Comparison of ENCODE assay signal across 24 cellular contexts in the genomic region with DNA sequence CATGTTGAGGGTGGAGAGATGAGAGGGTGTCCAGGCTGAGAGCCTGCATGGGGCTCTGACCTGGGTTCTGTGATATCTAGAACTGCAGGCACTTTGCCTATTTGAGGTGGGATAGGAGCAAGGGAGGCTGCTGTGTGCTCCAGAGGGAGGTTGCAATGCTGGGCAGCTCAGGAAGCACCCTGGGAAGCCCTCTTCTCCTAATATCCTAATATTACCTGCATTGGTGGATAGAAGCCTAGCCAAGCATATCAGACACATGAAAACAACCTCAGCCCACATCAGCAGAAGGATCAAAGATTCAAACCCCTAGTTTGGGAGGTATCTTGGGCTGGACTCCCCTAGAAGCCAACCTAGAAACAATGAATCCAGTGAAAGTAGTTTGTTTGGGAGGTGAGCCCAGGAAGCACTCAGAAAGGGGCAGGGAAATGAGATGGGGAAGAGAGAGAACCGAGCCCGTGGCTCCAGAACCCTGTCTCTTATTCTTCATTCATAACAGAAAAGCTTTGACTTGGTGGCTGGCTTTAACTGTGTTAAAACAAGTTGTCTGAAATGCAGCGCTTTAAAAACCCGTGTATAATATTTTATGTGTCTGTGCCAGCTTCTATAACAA.
"Had no signal": no experiment of that assay in that cellular context is flagged by ENCODE, and none has a peak within 500 bp of the region (broad histone marks: within the 10 kb centered on the region; RNA-seq: fewer than 3 reads in every experiment).

No MANE protein-coding gene starts in this region.

- H3K9me3 ChIP-seq: colonic mucosa, esophagus muscularis mucosa, esophagus squamous epithelium, gastrocnemius medialis, gastroesophageal sphincter, heart left ventricle, heart right ventricle had no signal

- H3K27ac ChIP-seq: colonic mucosa, coronary artery, dorsolateral prefrontal cortex, epithelial cell of prostate, esophagus muscularis mucosa, esophagus squamous epithelium, foreskin keratinocyte, gastrocnemius medialis, gastroesophageal sphincter, heart left ventricle, heart right ventricle had no signal

- H3K4me3 Mint-ChIP-seq: dendritic cell treated with granulocyte-macrophage colony-stimulating factor and Interleukin-4, amounts not matched to agents 40 ng/mL and 50 ng/mL, for 4 days; effector memory CD8-positive, alpha-beta T cell; endodermal cell had no signal

- H3K9me3 Mint-ChIP-seq: dendritic cell treated with granulocyte-macrophage colony-stimulating factor and Interleukin-4, amounts not matched to agents 40 ng/mL and 50 ng/mL, for 4 days; effector memory CD8-positive, alpha-beta T cell; endodermal cell had no signal

- H3K4me1 ChIP-seq: colonic mucosa, esophagus muscularis mucosa, esophagus squamous epithelium, foreskin keratinocyte, gastrocnemius medialis, gastroesophageal sphincter, heart left ventricle, heart right ventricle had no signal

- H3K4me3 ChIP-seq: colonic mucosa, coronary artery, dorsolateral prefrontal cortex, esophagus muscularis mucosa, esophagus squamous epithelium, gastrocnemius medialis, gastroesophageal sphincter, heart left ventricle, heart right ventricle had no signal

- H3K27me3 ChIP-seq: colonic mucosa, foreskin keratinocyte had no signal

- H3K36me3 ChIP-seq: colonic mucosa, esophagus muscularis mucosa, esophagus squamous epithelium, gastrocnemius medialis, gastroesophageal sphincter, heart left ventricle, heart right ventricle had no signal

- DNase-seq: colonic mucosa; cortex of kidney; dermis blood vessel endothelial cell; dorsolateral prefrontal cortex; effector CD4-positive, alpha-beta T cell; effector CD8-positive, alpha-beta T cell; effector memory CD4-positive, alpha-beta T cell; effector memory CD8-positive, alpha-beta T cell; endodermal cell; erythroblast; esophagus squamous epithelium; foreskin fibroblast; foreskin keratinocyte; foreskin melanocyte; gastrocnemius medialis; glutamatergic neuron; head of caudate nucleus; heart left ventricle; heart right ventricle had no signal

- H3K4me1 Mint-ChIP-seq: endodermal cell had no signal

- H3K27ac Mint-ChIP-seq: dendritic cell treated with granulocyte-macrophage colony-stimulating factor and Interleukin-4, amounts not matched to agents 40 ng/mL and 50 ng/mL, for 4 days; effector memory CD8-positive, alpha-beta T cell; endodermal cell had no signal
